30 cellular contexts compared by ENCODE assay signal in the genomic region with DNA sequence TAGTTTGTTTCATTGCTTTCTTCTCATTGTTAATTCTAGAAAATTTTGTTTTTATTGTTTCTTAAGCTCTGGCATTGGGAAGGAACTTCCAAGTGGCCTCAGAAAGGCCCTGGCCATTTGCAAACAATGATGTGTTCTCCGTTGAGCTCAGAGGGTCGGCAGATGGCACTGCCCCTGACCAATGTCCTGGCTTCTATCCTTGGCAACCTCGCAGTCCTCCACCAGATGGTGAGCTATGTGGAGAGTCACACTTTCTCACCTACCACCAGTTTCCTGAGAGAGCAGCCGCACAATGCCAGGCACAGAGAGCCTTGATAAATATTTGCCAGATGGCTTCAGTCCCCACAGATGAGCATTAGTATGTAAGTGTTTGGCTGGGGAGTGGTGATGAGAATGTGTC.
"Had no signal": no experiment of that assay in that cellular context is flagged by ENCODE, and none has a peak within 500 bp of the region (broad histone marks: within the 10 kb centered on the region; RNA-seq: fewer than 3 reads in every experiment).

No MANE protein-coding gene starts in this region.

- H3K27ac Mint-ChIP-seq: activated CD4-positive, alpha-beta memory T cell treated with anti-CD3 and anti-CD28 coated beads for 36 hours; activated naive CD4-positive, alpha-beta T cell treated with anti-CD3 and anti-CD28 coated beads, Interleukin-2, amount 50 U/mL, for 24 hours; activated naive CD8-positive, alpha-beta T cell treated with anti-CD3 and anti-CD28 coated beads, Interleukin-2, amount 10 ng/mL, durations not matched to agents 7 days and 5 days; activated T-helper 1 cell treated with anti-CD3 and anti-CD28 coated beads, Interleukin-12 subunit alpha, Interleukin-12 subunit beta, Interleukin-2, Interleukin-4 antibody, amounts not matched to agents 30 ng/mL and 10 ng/mL and 1 ng/mL, durations not matched to agents 14 hours and 24 hours and 36 hours; T-helper 1 cell treated with Interleukin-12 subunit alpha and Interleukin-12 subunit beta and Interleukin-4 antibody, amounts not matched to agents 30 μg/mL and 1 μg/mL, for 36 hours; T-helper 2 cell treated with Interferon-gamma antibody and Interleukin-4, amounts not matched to agents 5 μg/mL and 100 μg/mL, for 36 hours; WTC11 had no signal

- H3K4me1 Mint-ChIP-seq: activated naive CD4-positive, alpha-beta T cell treated with anti-CD3 and anti-CD28 coated beads, Interleukin-2, amount 50 U/mL, for 24 hours; activated naive CD8-positive, alpha-beta T cell treated with anti-CD3 and anti-CD28 coated beads, Interleukin-2, amount 10 ng/mL, durations not matched to agents 7 days and 5 days; WTC11 had no signal

- H3K27me3 Mint-ChIP-seq: activated CD4-positive, alpha-beta memory T cell treated with anti-CD3 and anti-CD28 coated beads for 36 hours; activated naive CD4-positive, alpha-beta T cell treated with anti-CD3 and anti-CD28 coated beads, Interleukin-2, amount 50 U/mL, for 24 hours; activated naive CD8-positive, alpha-beta T cell treated with anti-CD3 and anti-CD28 coated beads, Interleukin-2, amount 10 ng/mL, durations not matched to agents 7 days and 5 days had no signal

- H3K4me1 ChIP-seq: ascending aorta, colonic mucosa, SJCRH30 had no signal

- H3K9me3 ChIP-seq: ascending aorta, colonic mucosa, SJCRH30, SK-N-SH had no signal

- H3K9ac ChIP-seq: SK-N-SH had no signal

- H3K9me3 Mint-ChIP-seq: activated CD4-positive, alpha-beta memory T cell treated with anti-CD3 and anti-CD28 coated beads for 36 hours; activated naive CD4-positive, alpha-beta T cell treated with anti-CD3 and anti-CD28 coated beads, Interleukin-2, amount 50 U/mL, for 24 hours; activated naive CD8-positive, alpha-beta T cell treated with anti-CD3 and anti-CD28 coated beads, Interleukin-2, amount 10 ng/mL, durations not matched to agents 7 days and 5 days; activated T-cell treated with anti-CD3 and anti-CD28 coated beads, Interleukin-2, amount 50 U/mL, for 4 hours; activated T-helper 1 cell treated with anti-CD3 and anti-CD28 coated beads, Interleukin-12 subunit alpha, Interleukin-12 subunit beta, Interleukin-2, Interleukin-4 antibody, amounts not matched to agents 30 ng/mL and 10 ng/mL and 1 ng/mL, durations not matched to agents 14 hours and 24 hours and 36 hours; T-helper 1 cell treated with Interleukin-12 subunit alpha and Interleukin-12 subunit beta and Interleukin-4 antibody, amounts not matched to agents 30 μg/mL and 1 μg/mL, for 36 hours; T-helper 2 cell treated with Interferon-gamma antibody and Interleukin-4, amounts not matched to agents 5 μg/mL and 100 μg/mL, for 36 hours; WTC11 had no signal

- H3K36me3 ChIP-seq: ascending aorta, cardiac muscle cell, colonic mucosa, SJCRH30 had no signal

- H3K4me3 ChIP-seq: ascending aorta, cardiac muscle cell, colonic mucosa, SJCRH30 had no signal

- DNase-seq: activated CD4-positive, alpha-beta memory T cell treated with anti-CD3 and anti-CD28 coated beads for 36 hours; activated CD4-positive, alpha-beta T cell treated with anti-CD3 and anti-CD28 coated beads for 4 hours; activated CD4-positive, alpha-beta T cell treated with anti-CD3 and anti-CD28 coated beads, Interleukin-2, amount 50 U/mL, for 1 hour; activated CD4-positive, CD25-positive, alpha-beta regulatory T cell treated with anti-CD3 and anti-CD28 coated beads, Interleukin-2, amount 50 U/mL, for 72 hours; activated CD8-positive, alpha-beta memory T cell treated with anti-CD3 and anti-CD28 coated beads, Interleukin-2, amount 50 U/mL, for 4 hours; activated effector memory CD4-positive, alpha-beta T cell treated with Interleukin-2 at 50 U/mL for 16 hours; activated naive CD8-positive, alpha-beta T cell treated with anti-CD3 and anti-CD28 coated beads, Interleukin-2, amount 10 ng/mL, durations not matched to agents 7 days and 5 days; activated T-cell treated with anti-CD3 and anti-CD28 coated beads for 4 hours; activated T-cell treated with anti-CD3 and anti-CD28 coated beads, Interleukin-2, amount 50 U/mL, for 4 hours; amygdala; colonic mucosa; Karpas-422; KBM-7; NCI-H1105; NCI-H1417 treated with DMSO at 0.1 percent for 48 hours; NCI-H187 treated with DMSO at 0.1 percent for 48 hours; NCI-H2081; NCI-H2171 treated with DMSO at 0.1 percent for 48 hours; NCI-H2227 treated with DMSO at 0.1 percent for 48 hours; NCI-H510A treated with DMSO at 0.1 percent for 48 hours; SHP77; SJCRH30; SK-N-SH had no signal

- H3K27me3 ChIP-seq: ascending aorta, colonic mucosa, SJCRH30 had no signal

- H3K4me3 Mint-ChIP-seq: activated CD4-positive, alpha-beta memory T cell treated with anti-CD3 and anti-CD28 coated beads for 36 hours; activated naive CD4-positive, alpha-beta T cell treated with anti-CD3 and anti-CD28 coated beads, Interleukin-2, amount 50 U/mL, for 24 hours; activated naive CD8-positive, alpha-beta T cell treated with anti-CD3 and anti-CD28 coated beads, Interleukin-2, amount 10 ng/mL, durations not matched to agents 7 days and 5 days; activated T-cell treated with anti-CD3 and anti-CD28 coated beads, Interleukin-2, amount 50 U/mL, for 4 hours; activated T-helper 1 cell treated with anti-CD3 and anti-CD28 coated beads, Interleukin-12 subunit alpha, Interleukin-12 subunit beta, Interleukin-2, Interleukin-4 antibody, amounts not matched to agents 30 ng/mL and 10 ng/mL and 1 ng/mL, durations not matched to agents 14 hours and 24 hours and 36 hours; T-helper 1 cell treated with Interleukin-12 subunit alpha and Interleukin-12 subunit beta and Interleukin-4 antibody, amounts not matched to agents 30 μg/mL and 1 μg/mL, for 36 hours; T-helper 2 cell treated with Interferon-gamma antibody and Interleukin-4, amounts not matched to agents 5 μg/mL and 100 μg/mL, for 36 hours; WTC11 had no signal

- H3K36me3 Mint-ChIP-seq: activated CD4-positive, alpha-beta memory T cell treated with anti-CD3 and anti-CD28 coated beads for 36 hours; activated naive CD4-positive, alpha-beta T cell treated with anti-CD3 and anti-CD28 coated beads, Interleukin-2, amount 50 U/mL, for 24 hours; activated naive CD8-positive, alpha-beta T cell treated with anti-CD3 and anti-CD28 coated beads, Interleukin-2, amount 10 ng/mL, durations not matched to agents 7 days and 5 days; WTC11 had no signal

- H3K27ac ChIP-seq: ascending aorta, cardiac muscle cell, colonic mucosa, SJCRH30 had no signal
